In the genomic region with DNA sequence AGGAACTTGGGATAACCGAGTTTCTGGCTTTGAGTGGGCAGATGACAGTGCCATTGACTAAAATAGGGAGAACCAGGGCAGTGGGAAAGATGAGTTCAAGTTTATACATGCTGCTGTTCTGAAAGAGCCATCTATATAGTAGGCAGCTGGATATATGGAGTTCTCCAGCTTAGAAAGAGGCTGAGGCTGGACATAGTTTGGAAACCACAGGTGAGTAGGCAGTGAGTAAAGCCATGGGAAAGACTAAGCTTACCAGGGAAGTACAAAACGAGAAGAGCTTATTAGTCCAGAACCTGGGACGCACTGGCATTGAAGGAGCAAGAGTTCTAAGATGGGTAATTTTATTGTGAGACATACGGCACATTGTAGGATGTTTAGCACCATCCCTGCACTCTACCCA, we compare ENCODE assay signal across 11 cellular contexts. TPM values are rescaled to one million over a fixed set of nuclear protein-coding genes. Genes with fewer than 3 reads are reported as not detected.
DNase-seq lines count a peak whose midpoint lies in the region; TF ChIP-seq lines count a peak whose summit lies in the region.
"Had no signal": no experiment of that assay in that cellular context is flagged by ENCODE, and none has a peak within 500 bp of the region (broad histone marks: within the 10 kb centered on the region; RNA-seq: fewer than 3 reads in every experiment).

No MANE protein-coding gene starts in this region.

- H3K4me3 ChIP-seq in GM23248: no peak overlapping the region
- H3K4me3 ChIP-seq in SJCRH30: no peak overlapping the region
- H3K4me3 ChIP-seq in skeletal muscle satellite cell (ENCODE audit: low read length): no peak overlapping the region
- no peak overlapping the region for H3K4me3 ChIP-seq in lower leg skin (ENCODE audit: low read depth, poor library complexity, severe bottlenecking)

- no peaks in the 10 kb centered on the region for H4K20me1 ChIP-seq in GM23248 (ENCODE audit: insufficient read depth)

- H3K4me1 ChIP-seq in GM23248 (ENCODE audit: insufficient read depth): peaks cover 37% of the 10 kb centered on the region
- H3K4me1 ChIP-seq in SJCRH30: peaks cover 21% of the 10 kb centered on the region
- H3K4me1 ChIP-seq in skeletal muscle satellite cell (ENCODE audit: control insufficient read depth, insufficient read depth, low read length): peaks cover 22% of the 10 kb centered on the region

- H3K27me3 ChIP-seq in GM23248 (replicated peaks; ENCODE audit: insufficient read depth) (no peaks in the 10 kb centered on the region), SJCRH30 (no peaks in the 10 kb centered on the region), skeletal muscle satellite cell (ENCODE audit: control insufficient read depth, insufficient read depth, low read length) (no peaks in the 10 kb centered on the region)

- DNase-seq in GM23248 (peak; percentile 58), SJCRH30 (no peak), glomerular visceral epithelial cell (ENCODE audit: extremely low spot score) (peak; percentile 45), inferior parietal cortex (ENCODE audit: extremely low spot score) (no peak), NCI-H1417 (lab: John Stamatoyannopoulos, UW) (no peak), lower leg skin (ENCODE audit: low spot score in 2 of 2) (no peak), UCSD-AML1 (lab: John Stamatoyannopoulos, UW; ENCODE audit: unreplicated experiment) (no peak)
- DNase-seq: effector memory CD4-positive, alpha-beta T cell; GDM1; H9 had no signal

- peaks cover 8% of the 10 kb centered on the region; the same call in 1 of the 2 replicates for H3K36me3 ChIP-seq in GM23248 (ENCODE audit: low read depth)
- peaks cover 27% of the 10 kb centered on the region for H3K36me3 ChIP-seq in SJCRH30
- H3K36me3 ChIP-seq in skeletal muscle satellite cell (ENCODE audit: insufficient read depth, low read length): peaks cover 8% of the 10 kb centered on the region

- no peak for TF ChIP-seq POLR2A in lower leg skin (IDR thresholded peaks at IDR 0.05)

- H3K9me2 ChIP-seq in GM23248 (ENCODE audit: insufficient read depth): no peaks in the 10 kb centered on the region

- H3K9me3 ChIP-seq in GM23248 (ENCODE audit: low read depth): no peaks in the 10 kb centered on the region
- no peaks in the 10 kb centered on the region; the same call in 1 of the 2 replicates for H3K9me3 ChIP-seq in SJCRH30 (replicated peaks)
- no peaks in the 10 kb centered on the region for H3K9me3 ChIP-seq in skeletal muscle satellite cell (replicated peaks; ENCODE audit: low read length)

- peaks cover 34% of the 10 kb centered on the region for H3F3A ChIP-seq in GM23248 (ENCODE audit: insufficient read depth)

- no peak for TF ChIP-seq CTCF in lower leg skin (IDR thresholded peaks at IDR 0.05)

- in situ Hi-C loops in GM23248 (cut with MboI): no loop called here

- H3K4me2 ChIP-seq in GM23248 (ENCODE audit: unreplicated experiment) (peak overlapping the region; percentile 26), skeletal muscle satellite cell (ENCODE audit: low read length) (peak overlapping the region; percentile 20)

- H2AFZ ChIP-seq in GM23248: no peak overlapping the region

- 71 to 76% methylated on average over 4 of the region's 4 CpGs for WGBS in GM23248 (ENCODE audit: low coverage in 1 of 2, low lambda C conversion rate in 2 of 2, missing lambda C conversion rate in 2 of 2), 2 experiments
- 80 to 81% methylated on average over 4 of the region's 4 CpGs for WGBS in lower leg skin, 2 donors

- intact Hi-C loops in lower leg skin (cut with DNase I; ENCODE audit: low total_unique reads): no loop called here

- H3K27ac ChIP-seq in GM23248 (peak overlapping the region; percentile 91), SJCRH30 (0 out of 2 replicates have a peak overlapping the region, but pooled peaks have one; percentile 4)

- H3K79me2 ChIP-seq in GM23248 (ENCODE audit: insufficient read depth): peaks cover 47% of the 10 kb centered on the region

- H3K9ac ChIP-seq in GM23248: peak overlapping the region; percentile 46
- peak overlapping the region; percentile 13 for H3K9ac ChIP-seq in skeletal muscle satellite cell (ENCODE audit: low read depth, low read length)

RNA-seq across cellular contexts. Expression of a gene that starts 54.2 kb away (rescaled TPM):
- total RNA-seq in GM23248 (2014; rRNA removed; shearing (Covaris generic)): 11.1 and 15.2 TPM in 2 replicates
- 3.3 and 3.5 TPM in 2 replicates for polyA plus RNA-seq in GM23248 (2016; fragmentation: Nextera tagmentation; extraction: Ambion mirVana)
- 23.5 and 26.2 TPM in 2 replicates for total RNA-seq in SJCRH30 (2014; rRNA removed; shearing (Covaris generic))
- 10.1 and 11.1 TPM in 2 replicates for total RNA-seq in skeletal muscle satellite cell (2012; rRNA removed)
- 10 to 100 TPM; 26.9 to 38.0 (median 30.4) TPM for total RNA-seq in lower leg skin

Comparison
In these comparisons a context has a peak if more than half of its experiments do, and no peak if none do; other contexts are left out.
1. DNase-seq: peak in GM23248 (single experiment) and glomerular visceral epithelial cell (single experiment); none in SJCRH30 (0 of 2), inferior parietal cortex (single experiment), NCI-H1417 (0 of 3), lower leg skin (0 of 2) and UCSD-AML1 (single experiment).